ENCODE assay signal across 8 cellular contexts in genomic region chr10:122342293-122343134, GRCh38.
A peak's percentile ranks its signal among the peaks of the same experiment; 100 is the strongest.
DNase-seq lines count a peak whose midpoint lies in the region; ATAC-seq and TF ChIP-seq lines count a peak whose summit lies in the region.

No MANE protein-coding gene starts in this region.

- peaks cover 1% of the 10 kb centered on the region for H3K4me1 Mint-ChIP-seq in T-helper 2 cell treated with Interferon-gamma antibody and Interleukin-4, amounts not matched to agents 5 μg/mL and 100 μg/mL, for 36 hours (ENCODE audit: low read depth)

- no peak overlapping the region for H3K27ac Mint-ChIP-seq in T-helper 2 cell treated with Interferon-gamma antibody and Interleukin-4, amounts not matched to agents 5 μg/mL and 100 μg/mL, for 36 hours

- DNase-seq in CD1c-positive myeloid dendritic cell (ENCODE audit: extremely low spot score) (peak; percentile 73), HEK293T (ENCODE audit: extremely low spot score) (peak; percentile 71), astrocyte of the hippocampus (ENCODE audit: low read depth, low spot score) (peak; percentile 70), iPS DF 19.7 (ENCODE audit: low read depth, low spot score) (peak; percentile 50)
- peak; percentile 24 for DNase-seq in T-helper 2 cell treated with Interferon-gamma antibody and Interleukin-4, amounts not matched to agents 5 μg/mL and 100 μg/mL, for 36 hours (ENCODE audit: low spot score)
- peak; percentile 64 for DNase-seq in stimulated activated CD4-positive, alpha-beta T cell treated with anti-CD3 and anti-CD28 coated beads, Interleukin-15, amount 100 ng/mL, for 24 hours

- H3K36me3 Mint-ChIP-seq in T-helper 2 cell treated with Interferon-gamma antibody and Interleukin-4, amounts not matched to agents 5 μg/mL and 100 μg/mL, for 36 hours (ENCODE audit: low read depth), result no peaks in the 10 kb centered on the region

- CTCF ChIA-PET in HEK293T (lab: Yijun Ruan, JAX), result interaction anchor here (0.6 to 2.0 kb wide), 10 partner anchors 10 to 223 kb away, joined by 3 to 14 read pairs (median 3); partner anchors contain the start of gene PLEKHA1

- H3K9me3 Mint-ChIP-seq in T-helper 2 cell treated with Interferon-gamma antibody and Interleukin-4, amounts not matched to agents 5 μg/mL and 100 μg/mL, for 36 hours, result no peaks in the 10 kb centered on the region

- peaks cover 7% of the 10 kb centered on the region for H3K27me3 Mint-ChIP-seq in T-helper 2 cell treated with Interferon-gamma antibody and Interleukin-4, amounts not matched to agents 5 μg/mL and 100 μg/mL, for 36 hours (ENCODE audit: low read depth)

- ATAC-seq in HG02610 (IDR thresholded peaks at IDR 0.05; ENCODE audit: unreplicated experiment) (no peak), HG02763 (IDR thresholded peaks at IDR 0.05; ENCODE audit: unreplicated experiment) (no peak)

- H3K4me3 Mint-ChIP-seq in T-helper 2 cell treated with Interferon-gamma antibody and Interleukin-4, amounts not matched to agents 5 μg/mL and 100 μg/mL, for 36 hours, result no peak overlapping the region

- POLR2A ChIA-PET in HEK293T (lab: Yijun Ruan, JAX), result no interaction called here

TF ChIP-seq in HEK293T, 16 proteins besides CTCF, POLR2A, EP300 and RAD21:
- TF ChIP-seq FOXM1 (IDR thresholded peaks at IDR 0.05; ENCODE audit: borderline replicate concordance), result no peak
- TF ChIP-seq NFRKB (IDR thresholded peaks at IDR 0.05), result no peak
- no peak for TF ChIP-seq LEF1 (IDR thresholded peaks at IDR 0.05; ENCODE audit: borderline replicate concordance)
- TF ChIP-seq ELF4 (IDR thresholded peaks at IDR 0.05), result no peak
